12 cellular contexts compared by ENCODE assay signal in genomic region chr6:163324928-163325784, GRCh38.
DNase-seq lines count a peak whose midpoint lies in the region; ATAC-seq, FAIRE-seq and TF ChIP-seq lines count a peak whose summit lies in the region.
"Had no signal": no experiment of that assay in that cellular context is flagged by ENCODE, and none has a peak within 500 bp of the region (broad histone marks: within the 10 kb centered on the region; RNA-seq: fewer than 3 reads in every experiment).

No MANE protein-coding gene starts in this region.

- no TSS peak for BruUV-seq in endothelial cell of umbilical vein (replicated peaks; lab: Mats Ljungman, UMichigan)

- CTCF ChIA-PET in endothelial cell of umbilical vein (lab: Charles Lee) = interaction anchor here (0.8 to 2.0 kb wide), 3 partner anchors 9 to 31 kb away, joined by 3 to 6 read pairs (median 3); no protein-coding TSS in a partner anchor

- no peak overlapping the region for H3K9ac ChIP-seq in endothelial cell of umbilical vein (replicated peaks; ENCODE audit: extremely low read depth, insufficient read depth, low read length)

- dilution Hi-C loops in endothelial cell of umbilical vein (cut with MboI; ENCODE audit: extremely low pct_ligation_motif_present, low sequenced_read_pairs) = no loop called here

- intact Hi-C loops in endothelial cell of umbilical vein (cut with micrococcal nuclease) = no loop called here
- intact Hi-C loops in tibial artery (cut with DNase I; ENCODE audit: low total_unique reads) = no loop called here

- DNase-seq in NCI-H460 (ENCODE audit: extremely low read depth, low read depth) = peak; percentile 5
- peak; percentile 29 for DNase-seq in endothelial cell of umbilical vein (ENCODE audit: low read depth, low spot score)
- DNase-seq in midbrain (lab: John Stamatoyannopoulos, UW) = peak; percentile 75
- DNase-seq in tibial artery = peak; percentile 64 to 80
- no peak for DNase-seq in NCI-H1694 (lab: John Stamatoyannopoulos, UW)
- DNase-seq: activated B cell treated with CpG ODN at 0.5 μM for 24 hours; GF-D8; Karpas-422; naive thymus-derived CD8-positive, alpha-beta T cell had no signal

- no peak overlapping the region for H3K4me2 ChIP-seq in endothelial cell of umbilical vein (ENCODE audit: insufficient read depth, low read length)

- H3K4me3 ChIP-seq in endothelial cell of umbilical vein (replicated peaks in 1 of 3; ENCODE audit: insufficient read depth in 1 of 3, low read depth in 1 of 3, low read length in 3 of 3) = no peak overlapping the region
- no peak overlapping the region for H3K4me3 ChIP-seq in tibial artery

- POLR2A ChIA-PET in endothelial cell of umbilical vein (lab: Charles Lee) = interaction anchor here (0.5 kb wide), 1 partner anchor 10 kb away, joined by 4 read pairs; no protein-coding TSS in a partner anchor

- H3K27ac ChIP-seq in endothelial cell of umbilical vein (ENCODE audit: insufficient read depth, low read depth, low read length) = no peak overlapping the region
- peak overlapping the region; percentile 29 to 42 for H3K27ac ChIP-seq in tibial artery

- H3K9me1 ChIP-seq in endothelial cell of umbilical vein (replicated peaks; ENCODE audit: control insufficient read depth, extremely low read depth, insufficient read depth, low read length) = no peaks in the 10 kb centered on the region

- peaks cover 4% of the 10 kb centered on the region for H3K4me1 ChIP-seq in endothelial cell of umbilical vein (ENCODE audit: control insufficient read depth, extremely low read depth, insufficient read depth, low read length)
- peaks cover 3 to 26% (median 10%) of the 10 kb centered on the region in 4 donors for H3K4me1 ChIP-seq in tibial artery

- ATAC-seq in HG03139 (IDR thresholded peaks at IDR 0.05; ENCODE audit: unreplicated experiment) = no peak
- no peak for ATAC-seq in HG02678 (IDR thresholded peaks at IDR 0.05; ENCODE audit: unreplicated experiment)
- ATAC-seq: naive thymus-derived CD8-positive, alpha-beta T cell had no signal

- H3K9me3 ChIP-seq in endothelial cell of umbilical vein (replicated peaks; ENCODE audit: control insufficient read depth, insufficient read depth, low read length) (no peaks in the 10 kb centered on the region), tibial artery (no peaks in the 10 kb centered on the region)

- peak overlapping the region; percentile 57 for H2AFZ ChIP-seq in endothelial cell of umbilical vein (ENCODE audit: low read depth, low read length)

- no peaks in the 10 kb centered on the region for H4K20me1 ChIP-seq in endothelial cell of umbilical vein (replicated peaks; ENCODE audit: control insufficient read depth, extremely low read depth, insufficient read depth, low read length)

- TF ChIP-seq CTCF in endothelial cell of umbilical vein (IDR thresholded peaks at IDR 0.05; ENCODE audit: extremely low read depth in 1 of 2, insufficient read depth in 1 of 2, low read depth in 1 of 2, low read length in 2 of 2) (no peak), tibial artery (IDR thresholded peaks at IDR 0.05) (no peak)

- no peak for FAIRE-seq in endothelial cell of umbilical vein (lab: Jason Lieb, UNC)
- FAIRE-seq: frontal cortex had no signal

- no peak for TF ChIP-seq POLR2A in endothelial cell of umbilical vein (IDR thresholded peaks at IDR 0.05; ENCODE audit: low read depth, low read length)

- H3K36me3 ChIP-seq in endothelial cell of umbilical vein (ENCODE audit: control insufficient read depth in 2 of 2, extremely low read depth in 1 of 2, insufficient read depth in 2 of 2, low read length in 2 of 2) (no peaks in the 10 kb centered on the region), tibial artery (no peaks in the 10 kb centered on the region)

- H3K79me2 ChIP-seq in endothelial cell of umbilical vein (ENCODE audit: control insufficient read depth, insufficient read depth, low read length) = no peaks in the 10 kb centered on the region

- H3K27me3 ChIP-seq in endothelial cell of umbilical vein (ENCODE audit: control insufficient read depth in 2 of 2, insufficient read depth in 2 of 2, low read length in 2 of 2) (peaks cover 0 to 2% of the 10 kb centered on the region in 2 experiments), tibial artery (no peaks in the 10 kb centered on the region)

TF ChIP-seq in endothelial cell of umbilical vein, 7 proteins besides CTCF, POLR2A, EP300 and RAD21:
- TF ChIP-seq POLR2AphosphoS5 (IDR thresholded peaks at IDR 0.05; ENCODE audit: insufficient read depth, low read depth, low read length) = no peak
- TF ChIP-seq EZH2 (IDR thresholded peaks at IDR 0.05; ENCODE audit: borderline replicate concordance, low read depth, low read length, severe bottlenecking) = no peak
- TF ChIP-seq, protein P1, sequence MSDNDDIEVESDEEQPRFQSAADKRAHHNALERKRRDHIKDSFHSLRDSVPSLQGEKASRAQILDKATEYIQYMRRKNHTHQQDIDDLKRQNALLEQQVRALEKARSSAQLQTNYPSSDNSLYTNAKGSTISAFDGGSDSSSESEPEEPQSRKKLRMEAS (IDR thresholded peaks at IDR 0.05; ENCODE audit: insufficient read depth, insufficient read length) = no peak
- no peak for TF ChIP-seq MYC (IDR thresholded peaks at IDR 0.05; ENCODE audit: low read depth, low read length)
- TF ChIP-seq GATA2 (IDR thresholded peaks at IDR 0.05; ENCODE audit: insufficient read depth, insufficient read length, low read depth, low read length) = no peak
- no peak for TF ChIP-seq JUN (IDR thresholded peaks at IDR 0.05; ENCODE audit: borderline replicate concordance, insufficient read depth, insufficient read length, low read depth)
- TF ChIP-seq FOS (IDR thresholded peaks at IDR 0.05; ENCODE audit: borderline replicate concordance, insufficient read depth, low read length) = no peak
